In the genomic region with DNA sequence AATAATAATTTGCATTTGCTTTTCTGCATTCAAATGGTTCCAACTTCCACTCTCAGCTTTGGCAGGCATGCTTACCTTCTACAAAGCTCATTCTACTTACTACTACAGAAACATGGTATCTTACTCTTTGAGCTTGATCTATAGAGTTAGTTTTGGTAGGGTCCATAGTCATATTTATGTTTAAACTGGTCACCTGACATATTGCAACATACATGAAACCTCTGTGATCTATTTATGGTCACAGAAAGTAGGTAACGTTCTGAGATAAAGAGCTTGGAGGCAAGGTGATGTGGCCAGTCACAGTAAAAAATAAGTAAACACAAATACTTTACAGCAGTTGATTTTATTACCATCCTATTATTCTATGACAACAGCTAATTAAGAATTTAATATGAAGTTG, we compare ENCODE assay signal across 18 cellular contexts. TPM values are rescaled to one million over a fixed set of nuclear protein-coding genes. Genes with fewer than 3 reads are reported as not detected.
DNase-seq lines count a peak whose midpoint lies in the region; ATAC-seq, FAIRE-seq and TF ChIP-seq lines count a peak whose summit lies in the region.
"Had no signal": no experiment of that assay in that cellular context is flagged by ENCODE, and none has a peak within 500 bp of the region (broad histone marks: within the 10 kb centered on the region; RNA-seq: fewer than 3 reads in every experiment).

No MANE protein-coding gene starts in this region.

- no peak overlapping the region for H3K27ac ChIP-seq in endothelial cell of umbilical vein (ENCODE audit: insufficient read depth, low read depth, low read length)
- H3K27ac ChIP-seq in body of pancreas: no peak overlapping the region
- H3K27ac ChIP-seq: C4-2B, coronary artery had no signal

- H3K4me2 ChIP-seq in endothelial cell of umbilical vein (ENCODE audit: insufficient read depth, low read length): peak overlapping the region; percentile 97

- H2AFZ ChIP-seq in endothelial cell of umbilical vein (ENCODE audit: low read depth, low read length) (no peak overlapping the region), neuron (ENCODE audit: low read depth, low read length) (no peak overlapping the region)

- POLR2A ChIA-PET in endothelial cell of umbilical vein (lab: Charles Lee): interaction anchor here (1.3 kb wide), 1 partner anchor 192 kb away, joined by 3 read pairs; no protein-coding TSS in a partner anchor

- WGBS in body of pancreas, 2 donors: 48 to 56% methylated on average over 1 of the region's 1 CpG

- no peak overlapping the region for H3K9ac ChIP-seq in endothelial cell of umbilical vein (replicated peaks; ENCODE audit: extremely low read depth, insufficient read depth, low read length)

- peaks cover 36% of the 10 kb centered on the region for H3K79me2 ChIP-seq in endothelial cell of umbilical vein (ENCODE audit: control insufficient read depth, insufficient read depth, low read length)

- peak; percentile 21 for FAIRE-seq in D721Med (lab: Jason Lieb, UNC)
- no peak for FAIRE-seq in endothelial cell of umbilical vein (lab: Jason Lieb, UNC)

- BruUV-seq in endothelial cell of umbilical vein (replicated peaks; lab: Mats Ljungman, UMichigan): no TSS peak

- dilution Hi-C loops in endothelial cell of umbilical vein (cut with MboI; ENCODE audit: extremely low pct_ligation_motif_present, low sequenced_read_pairs): no loop called here

- ATAC-seq in body of pancreas: no peak
- ATAC-seq: left ventricle myocardium superior; stimulated activated naive CD8-positive, alpha-beta T cell treated with anti-CD3 and anti-CD28 coated beads, Interleukin-15, Interleukin-2, amounts not matched to agents 100 U/mL and 50 U/mL, for 24 hours had no signal

- no peak for DNase-seq in D721Med (ENCODE audit: insufficient read length, low spot score)
- no peak for DNase-seq in NB4 (ENCODE audit: low read depth)
- DNase-seq in endothelial cell of umbilical vein (ENCODE audit: low read depth, low spot score): no peak
- no peak for DNase-seq in DMS153 treated with DMSO at 0.1 percent for 48 hours (lab: John Stamatoyannopoulos, UW; ENCODE audit: unreplicated experiment)
- no peak for DNase-seq in DMS153 (lab: John Stamatoyannopoulos, UW)
- no peak for DNase-seq in NCI-H128 (lab: John Stamatoyannopoulos, UW; ENCODE audit: unreplicated experiment)
- no peak for DNase-seq in body of pancreas
- DNase-seq: amygdala; left ventricle myocardium superior; NCI-H1417; NCI-H345; sigmoid colon; stimulated activated naive CD8-positive, alpha-beta T cell treated with anti-CD3 and anti-CD28 coated beads, Interleukin-15, Interleukin-2, amounts not matched to agents 100 U/mL and 50 U/mL, for 24 hours had no signal

- H3K9me3 ChIP-seq in endothelial cell of umbilical vein (replicated peaks; ENCODE audit: control insufficient read depth, insufficient read depth, low read length) (no peaks in the 10 kb centered on the region), neuron (ENCODE audit: low read length) (peaks cover 3% of the 10 kb centered on the region), body of pancreas (no peaks in the 10 kb centered on the region)
- H3K9me3 ChIP-seq: esophagus muscularis mucosa, HAP-1, sigmoid colon had no signal

- no peaks in the 10 kb centered on the region for H4K20me1 ChIP-seq in endothelial cell of umbilical vein (replicated peaks; ENCODE audit: control insufficient read depth, extremely low read depth, insufficient read depth, low read length)

- TF ChIP-seq CTCF in D721Med (IDR thresholded peaks at IDR 0.05; ENCODE audit: insufficient read depth, missing control alignments) (no peak), NB4 (IDR thresholded peaks at IDR 0.05; ENCODE audit: low read depth, low read length) (no peak), endothelial cell of umbilical vein (IDR thresholded peaks at IDR 0.05; ENCODE audit: extremely low read depth in 1 of 2, insufficient read depth in 1 of 2, low read depth in 1 of 2, low read length in 2 of 2) (no peak), body of pancreas (IDR thresholded peaks at IDR 0.05) (no peak)

- intact Hi-C loops in endothelial cell of umbilical vein (cut with micrococcal nuclease) (loop anchor here (10.0 kb wide), 1 partner anchor 1019 kb away; a partner anchor contains a TSS), body of pancreas (cut with DNase I) (no loop called here)

- peaks cover 29% of the 10 kb centered on the region for H3K4me1 ChIP-seq in endothelial cell of umbilical vein (ENCODE audit: control insufficient read depth, extremely low read depth, insufficient read depth, low read length)
- H3K4me1 ChIP-seq in neuron (ENCODE audit: insufficient read depth, low read length): peaks cover 33% of the 10 kb centered on the region
- peaks cover 15% of the 10 kb centered on the region for H3K4me1 ChIP-seq in body of pancreas

- CTCF ChIA-PET in endothelial cell of umbilical vein (lab: Charles Lee): interaction anchor here (0.9 to 1.8 kb wide), 3 partner anchors 12 to 204 kb away, joined by 4 to 16 read pairs (median 4); no protein-coding TSS in a partner anchor

- H3K27me3 ChIP-seq in endothelial cell of umbilical vein (ENCODE audit: control insufficient read depth in 2 of 2, insufficient read depth in 2 of 2, low read length in 2 of 2): no peaks in the 10 kb centered on the region
- H3K27me3 ChIP-seq in neuron (ENCODE audit: insufficient read depth, low read length): no peaks in the 10 kb centered on the region
- no peaks in the 10 kb centered on the region for H3K27me3 ChIP-seq in body of pancreas
- H3K27me3 ChIP-seq: esophagus muscularis mucosa, sigmoid colon had no signal

- H3K36me3 ChIP-seq in endothelial cell of umbilical vein (ENCODE audit: control insufficient read depth in 2 of 2, extremely low read depth in 1 of 2, insufficient read depth in 2 of 2, low read length in 2 of 2) (no peaks in the 10 kb centered on the region), neuron (ENCODE audit: insufficient read depth, low read length) (peaks cover 35% of the 10 kb centered on the region), body of pancreas (replicated peaks in 1 of 2; ENCODE audit: insufficient read depth in 1 of 2, low read depth in 2 of 2) (no peaks in the 10 kb centered on the region)
- H3K36me3 ChIP-seq: esophagus muscularis mucosa, HAP-1, sigmoid colon had no signal

- peak overlapping the region; percentile 2 for H3K4me3 ChIP-seq in NB4 (ENCODE audit: low read depth, low read length)
- no peak overlapping the region for H3K4me3 ChIP-seq in endothelial cell of umbilical vein (replicated peaks in 1 of 3; ENCODE audit: insufficient read depth in 1 of 3, low read depth in 1 of 3, low read length in 3 of 3)
- peak overlapping the region; percentile 71 for H3K4me3 ChIP-seq in neuron (ENCODE audit: low read length)
- no peak overlapping the region for H3K4me3 ChIP-seq in body of pancreas
- H3K4me3 ChIP-seq: coronary artery, esophagus muscularis mucosa, HAP-1 had no signal

- TF ChIP-seq POLR2A in NB4 (IDR thresholded peaks at IDR 0.05; ENCODE audit: extremely low read depth, insufficient read length) (no peak), endothelial cell of umbilical vein (IDR thresholded peaks at IDR 0.05; ENCODE audit: low read depth, low read length) (peak; percentile 18), body of pancreas (IDR thresholded peaks at IDR 0.05) (no peak)

- H3K9me1 ChIP-seq in endothelial cell of umbilical vein (replicated peaks; ENCODE audit: control insufficient read depth, extremely low read depth, insufficient read depth, low read length): no peaks in the 10 kb centered on the region

TF ChIP-seq in endothelial cell of umbilical vein, 7 proteins besides CTCF, POLR2A, EP300 and RAD21:
- TF ChIP-seq, protein P1, sequence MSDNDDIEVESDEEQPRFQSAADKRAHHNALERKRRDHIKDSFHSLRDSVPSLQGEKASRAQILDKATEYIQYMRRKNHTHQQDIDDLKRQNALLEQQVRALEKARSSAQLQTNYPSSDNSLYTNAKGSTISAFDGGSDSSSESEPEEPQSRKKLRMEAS (IDR thresholded peaks at IDR 0.05; ENCODE audit: insufficient read depth, insufficient read length): no peak
- TF ChIP-seq GATA2 (IDR thresholded peaks at IDR 0.05; ENCODE audit: insufficient read depth, insufficient read length, low read depth, low read length) (no peak), EZH2 (IDR thresholded peaks at IDR 0.05; ENCODE audit: borderline replicate concordance, low read depth, low read length, severe bottlenecking) (no peak), MYC (IDR thresholded peaks at IDR 0.05; ENCODE audit: low read depth, low read length) (no peak), JUN (IDR thresholded peaks at IDR 0.05; ENCODE audit: borderline replicate concordance, insufficient read depth, insufficient read length, low read depth) (no peak), POLR2AphosphoS5 (IDR thresholded peaks at IDR 0.05; ENCODE audit: insufficient read depth, low read depth, low read length) (no peak), FOS (IDR thresholded peaks at IDR 0.05; ENCODE audit: borderline replicate concordance, insufficient read depth, low read length) (no peak)

RNA-seq across cellular contexts. Expression of a gene that starts 2.8 kb away (rescaled TPM):
- 96.7 and 107 TPM in 2 replicates for total RNA-seq in endothelial cell of umbilical vein
- polyA plus RNA-seq in endothelial cell of umbilical vein: 89.6 and 112 TPM in 2 replicates
- polyA plus RNA-seq in endothelial cell of umbilical vein (2011; cell fraction: cytosol; rRNA removed): 86.4 and 91.4 TPM in 2 replicates
- polyA plus RNA-seq in endothelial cell of umbilical vein (2011; cell fraction: nucleus; rRNA removed): 169 and 229 TPM in 2 replicates
- polyA plus RNA-seq in endothelial cell of umbilical vein (2012): 92.6 and 93.3 TPM in 2 replicates
- polyA minus RNA-seq in endothelial cell of umbilical vein: 90.9 and 105 TPM in 2 replicates
- polyA minus RNA-seq in endothelial cell of umbilical vein (2011; cell fraction: cytosol; rRNA and poly(A)+ RNA removed): 1.7 TPM
- polyA minus RNA-seq in endothelial cell of umbilical vein (2011; cell fraction: nucleus; rRNA and poly(A)+ RNA removed): 274 and 382 TPM in 2 replicates
- total RNA-seq in body of pancreas: 1 to 10 TPM; 4.4 to 5.3 TPM

Comparison
In these comparisons a context has a peak if more than half of its experiments do, and no peak if none do; other contexts are left out.
1. H3K4me3 ChIP-seq: peak in NB4 (single experiment) and neuron (single experiment); none in endothelial cell of umbilical vein (0 of 3) and body of pancreas (0 of 2).
2. RNA of a gene that starts 2.8 kb away (total RNA-seq): 96.7 to 107 TPM in endothelial cell of umbilical vein; 4.4 to 5.3 TPM in body of pancreas; every median in the first group is over 10 times any median in the second.